In genomic region chr6:157823001-157823522, GRCh38 we compare ENCODE assay signal across 8 cellular contexts. TPM values are rescaled to one million over a fixed set of nuclear protein-coding genes. Genes with fewer than 3 reads are reported as not detected.
A peak's percentile ranks its signal among the peaks of the same experiment; 100 is the strongest.
DNase-seq lines count a peak whose midpoint lies in the region; ATAC-seq and TF ChIP-seq lines count a peak whose summit lies in the region.

Gene SNX9, plus strand, starts transcription at chr6:157823246. Its CDS starts 189 bp downstream, at chr6:157823435.

- CTCF ChIA-PET in CD8-positive, alpha-beta T cell (lab: Charles Lee) = no interaction called here

- H3K36me3 Mint-ChIP-seq in CD8-positive, alpha-beta T cell = peaks cover 7% of the 10 kb centered on the region
- H3K36me3 Mint-ChIP-seq in nephron (ENCODE audit: low read depth) = no peaks in the 10 kb centered on the region

- TF ChIP-seq CTCF in CD8-positive, alpha-beta T cell (IDR thresholded peaks at IDR 0.05) = no peak
- no peak for TF ChIP-seq CTCF in nephron (IDR thresholded peaks at IDR 0.05; ENCODE audit: unreplicated experiment in 3 of 3)

- peak; percentile 46 for ATAC-seq in CD8-positive, alpha-beta T cell
- ATAC-seq in GM19397 (IDR thresholded peaks at IDR 0.05; ENCODE audit: unreplicated experiment) (peak; percentile 73), HG03520 (IDR thresholded peaks at IDR 0.05; ENCODE audit: unreplicated experiment) (peak; percentile 60)

- peaks cover 34% of the 10 kb centered on the region for H3K4me1 Mint-ChIP-seq in CD8-positive, alpha-beta T cell (ENCODE audit: low read depth)
- H3K4me1 Mint-ChIP-seq in nephron = peaks cover 19% of the 10 kb centered on the region

- peak within 1 kb of the TSS; percentile 87 for H3K27ac ChIP-seq in CD8-positive, alpha-beta T cell (ENCODE audit: low read depth, low read length)

- DNase-seq in CD8-positive, alpha-beta T cell = peak; percentile 27 to 71 (median 57)
- DNase-seq in RPMI7951 (ENCODE audit: low read depth) = peak; percentile 80
- DNase-seq in activated effector memory CD4-positive, alpha-beta T cell treated with anti-CD3 and anti-CD28 coated beads, Interleukin-2, amount 50 U/mL, for 16 hours = peak; percentile 90
- peak; percentile 46 for DNase-seq in fibroblast of the conjunctiva (ENCODE audit: low read depth)
- DNase-seq in superior temporal gyrus (ENCODE audit: extremely low spot score) = peak; percentile 73

- intact Hi-C loops in CD8-positive, alpha-beta T cell (cut with DNase I, micrococcal nuclease) = loop anchor here (5.0 kb wide), 2 partner anchors 44 to 249 kb away; no protein-coding TSS in a partner anchor

- H3K9me3 Mint-ChIP-seq in CD8-positive, alpha-beta T cell = no peaks in the 10 kb centered on the region
- no peaks in the 10 kb centered on the region for H3K9me3 Mint-ChIP-seq in nephron

- H3K27me3 Mint-ChIP-seq in CD8-positive, alpha-beta T cell (ENCODE audit: low read depth) = no peaks in the 10 kb centered on the region
- peaks cover 8% of the 10 kb centered on the region for H3K27me3 Mint-ChIP-seq in nephron (ENCODE audit: low read depth)

- H3K27ac Mint-ChIP-seq in CD8-positive, alpha-beta T cell = peak within 1 kb of the TSS; percentile 98
- peak within 1 kb of the TSS; percentile 100 for H3K27ac Mint-ChIP-seq in nephron

- no peaks in the 10 kb centered on the region for H3K36me3 ChIP-seq in CD8-positive, alpha-beta T cell (ENCODE audit: insufficient read depth, low read length)

- H3K4me3 ChIP-seq in CD8-positive, alpha-beta T cell (ENCODE audit: low read depth, low read length) = peak within 1 kb of the TSS; percentile 43

- H3K9me3 ChIP-seq in CD8-positive, alpha-beta T cell (ENCODE audit: low read length) = no peaks in the 10 kb centered on the region

- H3K4me1 ChIP-seq in CD8-positive, alpha-beta T cell (ENCODE audit: insufficient read depth, low read length) = peaks cover 21% of the 10 kb centered on the region

- H3K27me3 ChIP-seq in CD8-positive, alpha-beta T cell (ENCODE audit: insufficient read depth, low read length) = no peaks in the 10 kb centered on the region

- peak within 1 kb of the TSS; percentile 93 for H3K4me3 Mint-ChIP-seq in CD8-positive, alpha-beta T cell
- peak within 1 kb of the TSS; percentile 96 to 100 (median 99) for H3K4me3 Mint-ChIP-seq in nephron

- POLR2A ChIA-PET in CD8-positive, alpha-beta T cell (lab: Charles Lee) = interaction anchor here (1.0 to 1.2 kb wide), 2 partner anchors 15 to 59 kb away, joined by 3 to 4 read pairs; no protein-coding TSS in a partner anchor

RNA-seq across cellular contexts. Expression of gene SNX9, which starts in this region (rescaled TPM):
- total RNA-seq in CD8-positive, alpha-beta T cell = 10 to 100 TPM; 54.8 to 63.2 TPM
- total RNA-seq in RPMI7951 (2014; rRNA removed; shearing (Covaris generic)) = 31.9 and 36.8 TPM in 2 replicates

Comparison
In these comparisons a context has a peak if more than half of its experiments do, and no peak if none do; other contexts are left out.
1. Peak in every context shown above with its lines: DNase-seq, ATAC-seq, H3K4me3 ChIP-seq and H3K27ac ChIP-seq.